In the genomic region with DNA sequence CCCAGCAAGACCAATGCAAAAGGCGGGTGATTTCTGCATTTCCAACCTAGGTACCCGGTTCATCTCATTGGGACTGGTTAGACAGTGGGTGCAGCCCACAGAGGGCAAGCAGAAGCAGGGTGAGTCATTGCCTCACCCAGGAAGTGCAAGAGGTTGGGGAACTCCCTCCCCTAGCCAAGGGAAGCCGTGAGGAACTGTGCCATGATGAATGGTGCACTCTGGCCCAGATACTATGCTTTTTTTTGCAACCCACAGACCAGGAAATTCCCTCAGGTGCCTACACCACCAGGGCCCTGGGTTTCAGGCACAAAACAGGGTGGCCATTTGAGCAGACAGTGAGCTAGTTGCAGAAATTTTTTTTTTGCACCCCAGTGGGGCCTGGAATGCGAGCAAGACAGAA, we compare ENCODE assay signal across 1 cellular context.
TF ChIP-seq lines count a peak whose summit lies in the region.

No MANE protein-coding gene starts in this region.

TF ChIP-seq in GM12878, 131 proteins besides CTCF, POLR2A, EP300 and RAD21 (continued from another document and continues in another):
- TF ChIP-seq, protein P1, sequence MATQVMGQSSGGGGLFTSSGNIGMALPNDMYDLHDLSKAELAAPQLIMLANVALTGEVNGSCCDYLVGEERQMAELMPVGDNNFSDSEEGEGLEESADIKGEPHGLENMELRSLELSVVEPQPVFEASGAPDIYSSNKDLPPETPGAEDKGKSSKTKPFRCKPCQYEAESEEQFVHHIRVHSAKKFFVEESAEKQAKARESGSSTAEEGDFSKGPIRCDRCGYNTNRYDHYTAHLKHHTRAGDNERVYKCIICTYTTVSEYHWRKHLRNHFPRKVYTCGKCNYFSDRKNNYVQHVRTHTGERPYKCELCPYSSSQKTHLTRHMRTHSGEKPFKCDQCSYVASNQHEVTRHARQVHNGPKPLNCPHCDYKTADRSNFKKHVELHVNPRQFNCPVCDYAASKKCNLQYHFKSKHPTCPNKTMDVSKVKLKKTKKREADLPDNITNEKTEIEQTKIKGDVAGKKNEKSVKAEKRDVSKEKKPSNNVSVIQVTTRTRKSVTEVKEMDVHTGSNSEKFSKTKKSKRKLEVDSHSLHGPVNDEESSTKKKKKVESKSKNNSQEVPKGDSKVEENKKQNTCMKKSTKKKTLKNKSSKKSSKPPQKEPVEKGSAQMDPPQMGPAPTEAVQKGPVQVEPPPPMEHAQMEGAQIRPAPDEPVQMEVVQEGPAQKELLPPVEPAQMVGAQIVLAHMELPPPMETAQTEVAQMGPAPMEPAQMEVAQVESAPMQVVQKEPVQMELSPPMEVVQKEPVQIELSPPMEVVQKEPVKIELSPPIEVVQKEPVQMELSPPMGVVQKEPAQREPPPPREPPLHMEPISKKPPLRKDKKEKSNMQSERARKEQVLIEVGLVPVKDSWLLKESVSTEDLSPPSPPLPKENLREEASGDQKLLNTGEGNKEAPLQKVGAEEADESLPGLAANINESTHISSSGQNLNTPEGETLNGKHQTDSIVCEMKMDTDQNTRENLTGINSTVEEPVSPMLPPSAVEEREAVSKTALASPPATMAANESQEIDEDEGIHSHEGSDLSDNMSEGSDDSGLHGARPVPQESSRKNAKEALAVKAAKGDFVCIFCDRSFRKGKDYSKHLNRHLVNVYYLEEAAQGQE (IDR thresholded peaks at IDR 0.05; ENCODE audit: low read depth, low read length), result no peak
- TF ChIP-seq NFIC (IDR thresholded peaks at IDR 0.05; ENCODE audit: low read depth, low read length) (peak; percentile 9), STAT3 (IDR thresholded peaks at IDR 0.05; ENCODE audit: low read depth, low read length) (no peak), ZNF592 (IDR thresholded peaks at IDR 0.05) (no peak), RELA (IDR thresholded peaks at IDR 0.05; ENCODE audit: borderline replicate concordance, partially characterized antibody) (peak; percentile 96), POLR2AphosphoS2 (IDR thresholded peaks at IDR 0.05; ENCODE audit: low read depth, low read length) (no peak), ATF2 (IDR thresholded peaks at IDR 0.05; ENCODE audit: low read length) (peak; percentile 32; the same call in 1 of the 2 replicates), KLF5 (IDR thresholded peaks at IDR 0.05; ENCODE audit: partially characterized antibody) (no peak), FOS (IDR thresholded peaks at IDR 0.05; ENCODE audit: borderline replicate concordance, extremely low read depth, insufficient read length) (no peak), ELK1 (IDR thresholded peaks at IDR 0.05; ENCODE audit: low read depth, low read length) (no peak), DPF2 (IDR thresholded peaks at IDR 0.05) (peak; percentile 64; the same call in 1 of the 2 replicates), ZNF207 (IDR thresholded peaks at IDR 0.05; ENCODE audit: borderline replicate concordance) (no peak), ZZZ3 (IDR thresholded peaks at IDR 0.05; ENCODE audit: control insufficient read depth, insufficient read length, low read depth) (no peak), HDAC6 (IDR thresholded peaks at IDR 0.05; ENCODE audit: unreplicated experiment) (no peak), MEF2B (IDR thresholded peaks at IDR 0.05; ENCODE audit: partially characterized antibody, poor library complexity, severe bottlenecking) (peak; percentile 59), KAT2A (conservative IDR thresholded peaks at IDR 0.05; ENCODE audit: control insufficient read depth, low read depth, low read length) (no peak), CBX3 (IDR thresholded peaks at IDR 0.05; ENCODE audit: borderline replicate concordance, low read depth) (no peak), ETV6 (conservative IDR thresholded peaks at IDR 0.05 in 1 of 2, IDR thresholded peaks at IDR 0.05 in 1 of 2; ENCODE audit: borderline replicate concordance in 1 of 2, low read depth in 1 of 2) (peak in 1 of 2 experiments; percentile 88; a peak in 1 of 4 replicates), BCL11A (IDR thresholded peaks at IDR 0.05; ENCODE audit: low read depth, low read length) (peak; percentile 52; the same call in 1 of the 2 replicates), ZBED1 (IDR thresholded peaks at IDR 0.05; ENCODE audit: borderline replicate concordance) (peak; percentile 82; the same call in 1 of the 2 replicates), TCF7 (IDR thresholded peaks at IDR 0.05; ENCODE audit: borderline replicate concordance) (no peak), NFXL1 (IDR thresholded peaks at IDR 0.05; ENCODE audit: borderline replicate concordance) (no peak), ZNF384 (IDR thresholded peaks at IDR 0.05; ENCODE audit: borderline replicate concordance, low read depth, low read length) (peak; percentile 48; the same call in 1 of the 2 replicates), RAD51 (IDR thresholded peaks at IDR 0.05) (no peak), HCFC1 (IDR thresholded peaks at IDR 0.05; ENCODE audit: low read length) (no peak), SMARCA5 (IDR thresholded peaks at IDR 0.05) (no peak), MYB (IDR thresholded peaks at IDR 0.05; ENCODE audit: borderline replicate concordance, low read depth, low read length) (no peak), RCOR1 (conservative IDR thresholded peaks at IDR 0.05; ENCODE audit: low read depth, low read length) (no peak), CREM (IDR thresholded peaks at IDR 0.05; ENCODE audit: low read depth) (peak; percentile 62), HDGF (IDR thresholded peaks at IDR 0.05) (no peak), SIN3A (IDR thresholded peaks at IDR 0.05; ENCODE audit: low read depth, low read length) (no peak), ZBTB11 (CRISPR knock-in tag; IDR thresholded peaks at IDR 0.05) (no peak), RBBP5 (conservative IDR thresholded peaks at IDR 0.05) (no peak), YBX1 (IDR thresholded peaks at IDR 0.05) (no peak), TAF1 (IDR thresholded peaks at IDR 0.05; ENCODE audit: borderline replicate concordance, low read depth, low read length) (no peak), SMAD5 (IDR thresholded peaks at IDR 0.05; ENCODE audit: low read depth) (no peak), SMAD1 (IDR thresholded peaks at IDR 0.05; ENCODE audit: low read depth, partially characterized antibody) (no peak), ZNF217 (IDR thresholded peaks at IDR 0.05) (no peak), GABPA (IDR thresholded peaks at IDR 0.05; ENCODE audit: low read depth) (0 out of 2 replicates have a peak, but pooled peaks have one; percentile 27), SREBF2 (IDR thresholded peaks at IDR 0.05; ENCODE audit: low read length) (no peak), IKZF2 (IDR thresholded peaks at IDR 0.05) (peak; percentile 56 to 64), JUND (IDR thresholded peaks at IDR 0.05; ENCODE audit: low read depth, low read length) (no peak), CBFB (IDR thresholded peaks at IDR 0.05; ENCODE audit: low read depth) (peak; percentile 80), CREB1 (IDR thresholded peaks at IDR 0.05; ENCODE audit: low read depth) (no peak)
- TF ChIP-seq, protein P2, sequence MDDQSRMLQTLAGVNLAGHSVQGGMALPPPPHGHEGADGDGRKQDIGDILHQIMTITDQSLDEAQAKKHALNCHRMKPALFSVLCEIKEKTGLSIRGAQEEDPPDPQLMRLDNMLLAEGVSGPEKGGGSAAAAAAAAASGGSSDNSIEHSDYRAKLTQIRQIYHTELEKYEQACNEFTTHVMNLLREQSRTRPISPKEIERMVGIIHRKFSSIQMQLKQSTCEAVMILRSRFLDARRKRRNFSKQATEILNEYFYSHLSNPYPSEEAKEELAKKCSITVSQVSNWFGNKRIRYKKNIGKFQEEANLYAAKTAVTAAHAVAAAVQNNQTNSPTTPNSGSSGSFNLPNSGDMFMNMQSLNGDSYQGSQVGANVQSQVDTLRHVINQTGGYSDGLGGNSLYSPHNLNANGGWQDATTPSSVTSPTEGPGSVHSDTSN (IDR thresholded peaks at IDR 0.05; ENCODE audit: insufficient replicate concordance, low read depth, low read length), result no peak
- TF ChIP-seq, protein P3, sequence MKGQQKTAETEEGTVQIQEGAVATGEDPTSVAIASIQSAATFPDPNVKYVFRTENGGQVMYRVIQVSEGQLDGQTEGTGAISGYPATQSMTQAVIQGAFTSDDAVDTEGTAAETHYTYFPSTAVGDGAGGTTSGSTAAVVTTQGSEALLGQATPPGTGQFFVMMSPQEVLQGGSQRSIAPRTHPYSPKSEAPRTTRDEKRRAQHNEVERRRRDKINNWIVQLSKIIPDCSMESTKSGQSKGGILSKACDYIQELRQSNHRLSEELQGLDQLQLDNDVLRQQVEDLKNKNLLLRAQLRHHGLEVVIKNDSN (IDR thresholded peaks at IDR 0.05; ENCODE audit: borderline replicate concordance, extremely low read length, insufficient read depth, low read depth, low read length), result no peak
- TF ChIP-seq, protein P4, sequence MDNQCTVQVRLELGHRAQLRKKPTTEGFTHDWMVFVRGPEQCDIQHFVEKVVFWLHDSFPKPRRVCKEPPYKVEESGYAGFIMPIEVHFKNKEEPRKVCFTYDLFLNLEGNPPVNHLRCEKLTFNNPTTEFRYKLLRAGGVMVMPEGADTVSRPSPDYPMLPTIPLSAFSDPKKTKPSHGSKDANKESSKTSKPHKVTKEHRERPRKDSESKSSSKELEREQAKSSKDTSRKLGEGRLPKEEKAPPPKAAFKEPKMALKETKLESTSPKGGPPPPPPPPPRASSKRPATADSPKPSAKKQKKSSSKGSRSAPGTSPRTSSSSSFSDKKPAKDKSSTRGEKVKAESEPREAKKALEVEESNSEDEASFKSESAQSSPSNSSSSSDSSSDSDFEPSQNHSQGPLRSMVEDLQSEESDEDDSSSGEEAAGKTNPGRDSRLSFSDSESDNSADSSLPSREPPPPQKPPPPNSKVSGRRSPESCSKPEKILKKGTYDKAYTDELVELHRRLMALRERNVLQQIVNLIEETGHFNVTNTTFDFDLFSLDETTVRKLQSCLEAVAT (IDR thresholded peaks at IDR 0.05), result peak; percentile 56; the same call in 1 of the 2 replicates
